Comparison of ENCODE assay signal across 38 cellular contexts in genomic region chr6:83849127-83849526, GRCh38. TPM values are rescaled to one million over a fixed set of nuclear protein-coding genes. Genes with fewer than 3 reads are reported as not detected.
"Had no signal": no experiment of that assay in that cellular context is flagged by ENCODE, and none has a peak within 500 bp of the region (broad histone marks: within the 10 kb centered on the region; RNA-seq: fewer than 3 reads in every experiment).

No MANE protein-coding gene starts in this region.

- H3K27ac ChIP-seq: adrenal gland, body of pancreas, brain microvascular endothelial cell, breast epithelium, WERI-Rb-1 had no signal

- DNase-seq: activated CD4-positive, alpha-beta memory T cell treated with anti-CD3 and anti-CD28 coated beads, Interleukin-2, amount 10 ng/mL, durations not matched to agents 7 days and 5 days; activated CD4-positive, alpha-beta T cell treated with anti-CD3 and anti-CD28 coated beads for 1 hour; activated CD4-positive, alpha-beta T cell treated with anti-CD3 and anti-CD28 coated beads for 36 hours; activated CD4-positive, alpha-beta T cell treated with anti-CD3 and anti-CD28 coated beads for 48 hours; activated CD4-positive, alpha-beta T cell treated with anti-CD3 and anti-CD28 coated beads, Interleukin-2, amount 10 ng/mL, durations not matched to agents 7 days and 5 days; activated CD4-positive, alpha-beta T cell treated with anti-CD3 and anti-CD28 coated beads, Interleukin-2, amount 50 U/mL, for 48 hours; activated CD4-positive, CD25-positive, alpha-beta regulatory T cell; activated CD8-positive, alpha-beta memory T cell treated with anti-CD3 and anti-CD28 coated beads for 24 hours; activated CD8-positive, alpha-beta memory T cell treated with anti-CD3 and anti-CD28 coated beads, Interleukin-2, amount 10 ng/mL, durations not matched to agents 7 days and 5 days; activated CD8-positive, alpha-beta memory T cell treated with anti-CD3 and anti-CD28 coated beads, Interleukin-2, amount 50 U/mL, for 48 hours; activated CD8-positive, alpha-beta T cell treated with anti-CD3 and anti-CD28 coated beads, Interleukin-2, amount 10 ng/mL, durations not matched to agents 7 days and 5 days; activated effector memory CD4-positive, alpha-beta T cell treated with anti-CD3 and anti-CD28 coated beads, Interleukin-2, amount 50 U/mL, for 16 hours; activated gamma-delta T cell treated with Interleukin-2 at 50 U/mL for 16 hours; activated naive CD4-positive, alpha-beta T cell; activated naive CD4-positive, alpha-beta T cell treated with anti-CD3 and anti-CD28 coated beads for 36 hours; activated naive CD8-positive, alpha-beta T cell treated with anti-CD3 and anti-CD28 coated beads for 36 hours; activated T-cell treated with anti-CD3 and anti-CD28 coated beads, Interleukin-2, amount 50 U/mL, for 24 hours; activated T-cell treated with anti-CD3 and anti-CD28 coated beads, Interleukin-2, amount 50 U/mL, for 48 hours; adrenal gland; amniotic stem cell; aorta; body of pancreas; brain microvascular endothelial cell; central memory CD4-positive, alpha-beta T cell; T-helper 1 cell; T-helper 2 cell; T-helper 9 cell; WERI-Rb-1 had no signal

- FAIRE-seq: astrocyte, colon had no signal

- H3K36me3 ChIP-seq: adrenal gland, brain microvascular endothelial cell, breast epithelium, WERI-Rb-1 had no signal

- H3K27ac Mint-ChIP-seq: activated CD4-positive, alpha-beta memory T cell treated with anti-CD3 and anti-CD28 coated beads, Interleukin-2, amount 10 ng/mL, durations not matched to agents 7 days and 5 days; activated CD4-positive, alpha-beta T cell treated with anti-CD3 and anti-CD28 coated beads for 36 hours; activated CD4-positive, alpha-beta T cell treated with anti-CD3 and anti-CD28 coated beads, Interleukin-2, amount 10 ng/mL, durations not matched to agents 7 days and 5 days; activated CD8-positive, alpha-beta memory T cell treated with anti-CD3 and anti-CD28 coated beads, Interleukin-2, amount 10 ng/mL, durations not matched to agents 7 days and 5 days; activated CD8-positive, alpha-beta T cell treated with anti-CD3 and anti-CD28 coated beads, Interleukin-2, amount 10 ng/mL, durations not matched to agents 7 days and 5 days; activated naive CD4-positive, alpha-beta T cell treated with anti-CD3 and anti-CD28 coated beads for 36 hours; activated naive CD4-positive, alpha-beta T cell treated with anti-CD3 and anti-CD28 coated beads, Interleukin-2, amount 50 U/mL, for 72 hours; activated naive CD8-positive, alpha-beta T cell treated with anti-CD3 and anti-CD28 coated beads for 36 hours; activated T-cell treated with anti-CD3 and anti-CD28 coated beads, Interleukin-2, amount 50 U/mL, for 24 hours; activated T-helper 2 cell treated with anti-CD3 and anti-CD28 coated beads, Interferon-gamma antibody, Interleukin-2, Interleukin-4, amounts not matched to agents 10 μg/mL and 5 μg/mL and 100 μg/mL, durations not matched to agents 14 hours and 24 hours and 36 hours; T-helper 1 cell treated with Interleukin-12 subunit alpha and Interleukin-12 subunit beta and Interleukin-4 antibody, amounts not matched to agents 30 μg/mL and 1 μg/mL, for 36 hours; T-helper 2 cell treated with Interferon-gamma antibody and Interleukin-4, amounts not matched to agents 5 μg/mL and 100 μg/mL, for 36 hours; WTC11 had no signal

- H3K9me3 ChIP-seq: adrenal gland, body of pancreas, breast epithelium had no signal

- H3K9me3 Mint-ChIP-seq: activated CD4-positive, alpha-beta memory T cell treated with anti-CD3 and anti-CD28 coated beads, Interleukin-2, amount 10 ng/mL, durations not matched to agents 7 days and 5 days; activated CD4-positive, alpha-beta T cell treated with anti-CD3 and anti-CD28 coated beads, Interleukin-2, amount 10 ng/mL, durations not matched to agents 7 days and 5 days; activated naive CD4-positive, alpha-beta T cell treated with anti-CD3 and anti-CD28 coated beads for 36 hours; activated naive CD4-positive, alpha-beta T cell treated with anti-CD3 and anti-CD28 coated beads, Interleukin-2, amount 50 U/mL, for 72 hours; activated naive CD8-positive, alpha-beta T cell treated with anti-CD3 and anti-CD28 coated beads for 36 hours; activated T-cell treated with anti-CD3 and anti-CD28 coated beads, Interleukin-2, amount 50 U/mL, for 24 hours; activated T-helper 2 cell treated with anti-CD3 and anti-CD28 coated beads, Interferon-gamma antibody, Interleukin-2, Interleukin-4, amounts not matched to agents 10 μg/mL and 5 μg/mL and 100 μg/mL, durations not matched to agents 14 hours and 24 hours and 36 hours; T-helper 1 cell treated with Interleukin-12 subunit alpha and Interleukin-12 subunit beta and Interleukin-4 antibody, amounts not matched to agents 30 μg/mL and 1 μg/mL, for 36 hours; T-helper 2 cell treated with Interferon-gamma antibody and Interleukin-4, amounts not matched to agents 5 μg/mL and 100 μg/mL, for 36 hours; WTC11 had no signal

- H3K27me3 ChIP-seq: body of pancreas had no signal

- H3K4me3 Mint-ChIP-seq: activated CD4-positive, alpha-beta memory T cell treated with anti-CD3 and anti-CD28 coated beads, Interleukin-2, amount 10 ng/mL, durations not matched to agents 7 days and 5 days; activated CD4-positive, alpha-beta T cell treated with anti-CD3 and anti-CD28 coated beads for 36 hours; activated CD4-positive, alpha-beta T cell treated with anti-CD3 and anti-CD28 coated beads, Interleukin-2, amount 10 ng/mL, durations not matched to agents 7 days and 5 days; activated CD8-positive, alpha-beta memory T cell treated with anti-CD3 and anti-CD28 coated beads, Interleukin-2, amount 10 ng/mL, durations not matched to agents 7 days and 5 days; activated CD8-positive, alpha-beta T cell treated with anti-CD3 and anti-CD28 coated beads, Interleukin-2, amount 10 ng/mL, durations not matched to agents 7 days and 5 days; activated naive CD4-positive, alpha-beta T cell treated with anti-CD3 and anti-CD28 coated beads for 36 hours; activated naive CD8-positive, alpha-beta T cell treated with anti-CD3 and anti-CD28 coated beads for 36 hours; activated T-cell treated with anti-CD3 and anti-CD28 coated beads, Interleukin-2, amount 50 U/mL, for 24 hours; T-helper 1 cell treated with Interleukin-12 subunit alpha and Interleukin-12 subunit beta and Interleukin-4 antibody, amounts not matched to agents 30 μg/mL and 1 μg/mL, for 36 hours; T-helper 2 cell treated with Interferon-gamma antibody and Interleukin-4, amounts not matched to agents 5 μg/mL and 100 μg/mL, for 36 hours; WTC11 had no signal

- H3K4me1 ChIP-seq: breast epithelium had no signal

- H3K4me3 ChIP-seq: adrenal gland, body of pancreas, breast epithelium had no signal

- ATAC-seq: activated CD4-positive, alpha-beta T cell treated with anti-CD3 and anti-CD28 coated beads for 36 hours; activated CD4-positive, CD25-positive, alpha-beta regulatory T cell treated with anti-CD3 and anti-CD28 coated beads, Interleukin-2, amount 50 U/mL, for 24 hours; activated CD8-positive, alpha-beta memory T cell treated with anti-CD3 and anti-CD28 coated beads, Interleukin-2, amount 10 ng/mL, durations not matched to agents 7 days and 5 days; activated CD8-positive, alpha-beta T cell treated with anti-CD3 and anti-CD28 coated beads, Interleukin-2, amount 10 ng/mL, durations not matched to agents 7 days and 5 days; activated naive CD4-positive, alpha-beta T cell treated with anti-CD3 and anti-CD28 coated beads, Interleukin-2, amount 50 U/mL, for 72 hours; body of pancreas; WTC11 had no signal

RNA-seq across cellular contexts. Expression of gene RIPPLY2, which starts 4.0 kb away (rescaled TPM):
- total RNA-seq: activated CD4-positive, alpha-beta memory T cell treated with anti-CD3 and anti-CD28 coated beads, Interleukin-2, amount 10 ng/mL, durations not matched to agents 7 days and 5 days; activated CD4-positive, alpha-beta T cell treated with anti-CD3 and anti-CD28 coated beads for 36 hours; activated CD4-positive, alpha-beta T cell treated with anti-CD3 and anti-CD28 coated beads, Interleukin-2, amount 10 ng/mL, durations not matched to agents 7 days and 5 days; activated CD8-positive, alpha-beta memory T cell treated with anti-CD3 and anti-CD28 coated beads, Interleukin-2, amount 10 ng/mL, durations not matched to agents 7 days and 5 days; activated CD8-positive, alpha-beta T cell treated with anti-CD3 and anti-CD28 coated beads, Interleukin-2, amount 10 ng/mL, durations not matched to agents 7 days and 5 days; activated naive CD4-positive, alpha-beta T cell treated with anti-CD3 and anti-CD28 coated beads for 36 hours; activated naive CD4-positive, alpha-beta T cell treated with anti-CD3 and anti-CD28 coated beads, Interleukin-2, amount 50 U/mL, for 72 hours; activated naive CD8-positive, alpha-beta T cell treated with anti-CD3 and anti-CD28 coated beads for 36 hours; activated T-helper 2 cell treated with anti-CD3 and anti-CD28 coated beads, Interferon-gamma antibody, Interleukin-2, Interleukin-4, amounts not matched to agents 10 μg/mL and 5 μg/mL and 100 μg/mL, durations not matched to agents 14 hours and 24 hours and 36 hours; aorta; astrocyte; body of pancreas; breast epithelium; cardiac septum had no signal
